ENCODE assay signal across 1 cellular context in the genomic region with DNA sequence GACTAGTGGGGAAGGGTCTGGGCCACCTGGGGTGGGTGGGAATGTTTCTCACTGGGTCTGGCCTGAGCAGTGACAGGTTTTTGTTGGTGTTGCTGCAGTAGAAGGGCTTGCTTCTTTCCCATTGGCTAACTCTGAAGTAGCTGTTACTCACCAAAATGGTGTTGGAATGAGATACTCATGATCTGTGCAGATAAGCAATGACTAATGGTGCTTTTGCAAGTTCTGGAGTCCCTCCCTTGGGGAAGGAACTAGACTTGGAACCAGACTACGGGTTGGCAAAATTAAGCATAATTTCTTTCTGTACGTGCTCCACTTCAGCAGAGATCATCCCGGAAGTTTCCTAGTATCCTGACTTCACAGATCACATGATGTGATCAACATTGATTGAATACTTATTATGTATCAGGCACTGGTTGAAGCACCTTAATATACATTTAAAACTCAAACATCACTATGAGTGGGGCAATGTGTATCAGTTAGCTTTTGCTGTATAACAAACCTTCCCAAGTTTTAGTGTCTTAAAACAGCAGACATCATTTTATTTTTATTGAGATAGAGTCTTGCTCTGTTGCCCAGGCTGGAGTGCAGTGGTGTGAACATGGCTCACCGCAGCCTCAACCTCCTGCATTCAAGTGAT.
A peak's percentile ranks its signal among the peaks of the same experiment; 100 is the strongest.
TF ChIP-seq lines count a peak whose summit lies in the region.

No MANE protein-coding gene starts in this region.

TF ChIP-seq in K562, 482 proteins besides CTCF, POLR2A, EP300 and RAD21 (continued from another document and continues in another):
- TF ChIP-seq, protein P1, sequence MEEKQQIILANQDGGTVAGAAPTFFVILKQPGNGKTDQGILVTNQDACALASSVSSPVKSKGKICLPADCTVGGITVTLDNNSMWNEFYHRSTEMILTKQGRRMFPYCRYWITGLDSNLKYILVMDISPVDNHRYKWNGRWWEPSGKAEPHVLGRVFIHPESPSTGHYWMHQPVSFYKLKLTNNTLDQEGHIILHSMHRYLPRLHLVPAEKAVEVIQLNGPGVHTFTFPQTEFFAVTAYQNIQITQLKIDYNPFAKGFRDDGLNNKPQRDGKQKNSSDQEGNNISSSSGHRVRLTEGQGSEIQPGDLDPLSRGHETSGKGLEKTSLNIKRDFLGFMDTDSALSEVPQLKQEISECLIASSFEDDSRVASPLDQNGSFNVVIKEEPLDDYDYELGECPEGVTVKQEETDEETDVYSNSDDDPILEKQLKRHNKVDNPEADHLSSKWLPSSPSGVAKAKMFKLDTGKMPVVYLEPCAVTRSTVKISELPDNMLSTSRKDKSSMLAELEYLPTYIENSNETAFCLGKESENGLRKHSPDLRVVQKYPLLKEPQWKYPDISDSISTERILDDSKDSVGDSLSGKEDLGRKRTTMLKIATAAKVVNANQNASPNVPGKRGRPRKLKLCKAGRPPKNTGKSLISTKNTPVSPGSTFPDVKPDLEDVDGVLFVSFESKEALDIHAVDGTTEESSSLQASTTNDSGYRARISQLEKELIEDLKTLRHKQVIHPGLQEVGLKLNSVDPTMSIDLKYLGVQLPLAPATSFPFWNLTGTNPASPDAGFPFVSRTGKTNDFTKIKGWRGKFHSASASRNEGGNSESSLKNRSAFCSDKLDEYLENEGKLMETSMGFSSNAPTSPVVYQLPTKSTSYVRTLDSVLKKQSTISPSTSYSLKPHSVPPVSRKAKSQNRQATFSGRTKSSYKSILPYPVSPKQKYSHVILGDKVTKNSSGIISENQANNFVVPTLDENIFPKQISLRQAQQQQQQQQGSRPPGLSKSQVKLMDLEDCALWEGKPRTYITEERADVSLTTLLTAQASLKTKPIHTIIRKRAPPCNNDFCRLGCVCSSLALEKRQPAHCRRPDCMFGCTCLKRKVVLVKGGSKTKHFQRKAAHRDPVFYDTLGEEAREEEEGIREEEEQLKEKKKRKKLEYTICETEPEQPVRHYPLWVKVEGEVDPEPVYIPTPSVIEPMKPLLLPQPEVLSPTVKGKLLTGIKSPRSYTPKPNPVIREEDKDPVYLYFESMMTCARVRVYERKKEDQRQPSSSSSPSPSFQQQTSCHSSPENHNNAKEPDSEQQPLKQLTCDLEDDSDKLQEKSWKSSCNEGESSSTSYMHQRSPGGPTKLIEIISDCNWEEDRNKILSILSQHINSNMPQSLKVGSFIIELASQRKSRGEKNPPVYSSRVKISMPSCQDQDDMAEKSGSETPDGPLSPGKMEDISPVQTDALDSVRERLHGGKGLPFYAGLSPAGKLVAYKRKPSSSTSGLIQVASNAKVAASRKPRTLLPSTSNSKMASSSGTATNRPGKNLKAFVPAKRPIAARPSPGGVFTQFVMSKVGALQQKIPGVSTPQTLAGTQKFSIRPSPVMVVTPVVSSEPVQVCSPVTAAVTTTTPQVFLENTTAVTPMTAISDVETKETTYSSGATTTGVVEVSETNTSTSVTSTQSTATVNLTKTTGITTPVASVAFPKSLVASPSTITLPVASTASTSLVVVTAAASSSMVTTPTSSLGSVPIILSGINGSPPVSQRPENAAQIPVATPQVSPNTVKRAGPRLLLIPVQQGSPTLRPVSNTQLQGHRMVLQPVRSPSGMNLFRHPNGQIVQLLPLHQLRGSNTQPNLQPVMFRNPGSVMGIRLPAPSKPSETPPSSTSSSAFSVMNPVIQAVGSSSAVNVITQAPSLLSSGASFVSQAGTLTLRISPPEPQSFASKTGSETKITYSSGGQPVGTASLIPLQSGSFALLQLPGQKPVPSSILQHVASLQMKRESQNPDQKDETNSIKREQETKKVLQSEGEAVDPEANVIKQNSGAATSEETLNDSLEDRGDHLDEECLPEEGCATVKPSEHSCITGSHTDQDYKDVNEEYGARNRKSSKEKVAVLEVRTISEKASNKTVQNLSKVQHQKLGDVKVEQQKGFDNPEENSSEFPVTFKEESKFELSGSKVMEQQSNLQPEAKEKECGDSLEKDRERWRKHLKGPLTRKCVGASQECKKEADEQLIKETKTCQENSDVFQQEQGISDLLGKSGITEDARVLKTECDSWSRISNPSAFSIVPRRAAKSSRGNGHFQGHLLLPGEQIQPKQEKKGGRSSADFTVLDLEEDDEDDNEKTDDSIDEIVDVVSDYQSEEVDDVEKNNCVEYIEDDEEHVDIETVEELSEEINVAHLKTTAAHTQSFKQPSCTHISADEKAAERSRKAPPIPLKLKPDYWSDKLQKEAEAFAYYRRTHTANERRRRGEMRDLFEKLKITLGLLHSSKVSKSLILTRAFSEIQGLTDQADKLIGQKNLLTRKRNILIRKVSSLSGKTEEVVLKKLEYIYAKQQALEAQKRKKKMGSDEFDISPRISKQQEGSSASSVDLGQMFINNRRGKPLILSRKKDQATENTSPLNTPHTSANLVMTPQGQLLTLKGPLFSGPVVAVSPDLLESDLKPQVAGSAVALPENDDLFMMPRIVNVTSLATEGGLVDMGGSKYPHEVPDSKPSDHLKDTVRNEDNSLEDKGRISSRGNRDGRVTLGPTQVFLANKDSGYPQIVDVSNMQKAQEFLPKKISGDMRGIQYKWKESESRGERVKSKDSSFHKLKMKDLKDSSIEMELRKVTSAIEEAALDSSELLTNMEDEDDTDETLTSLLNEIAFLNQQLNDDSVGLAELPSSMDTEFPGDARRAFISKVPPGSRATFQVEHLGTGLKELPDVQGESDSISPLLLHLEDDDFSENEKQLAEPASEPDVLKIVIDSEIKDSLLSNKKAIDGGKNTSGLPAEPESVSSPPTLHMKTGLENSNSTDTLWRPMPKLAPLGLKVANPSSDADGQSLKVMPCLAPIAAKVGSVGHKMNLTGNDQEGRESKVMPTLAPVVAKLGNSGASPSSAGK (IDR thresholded peaks at IDR 0.05) = no peak
- TF ChIP-seq E2F3 (CRISPR knock-in tag; IDR thresholded peaks at IDR 0.05) = no peak
- no peak for TF ChIP-seq MTA3 (IDR thresholded peaks at IDR 0.05; ENCODE audit: borderline replicate concordance)
- no peak for TF ChIP-seq ZNF584 (CRISPR knock-in tag; IDR thresholded peaks at IDR 0.05; ENCODE audit: low read depth)
- no peak for TF ChIP-seq RBM15 (IDR thresholded peaks at IDR 0.05; ENCODE audit: insufficient read depth, low read length)
- TF ChIP-seq CHD2 (IDR thresholded peaks at IDR 0.05; ENCODE audit: low read depth, low read length) = no peak
- TF ChIP-seq LCOR (CRISPR knock-in tag; IDR thresholded peaks at IDR 0.05) = peak; percentile 85
- no peak for TF ChIP-seq RFX1 (IDR thresholded peaks at IDR 0.05)
- TF ChIP-seq, protein P2, sequence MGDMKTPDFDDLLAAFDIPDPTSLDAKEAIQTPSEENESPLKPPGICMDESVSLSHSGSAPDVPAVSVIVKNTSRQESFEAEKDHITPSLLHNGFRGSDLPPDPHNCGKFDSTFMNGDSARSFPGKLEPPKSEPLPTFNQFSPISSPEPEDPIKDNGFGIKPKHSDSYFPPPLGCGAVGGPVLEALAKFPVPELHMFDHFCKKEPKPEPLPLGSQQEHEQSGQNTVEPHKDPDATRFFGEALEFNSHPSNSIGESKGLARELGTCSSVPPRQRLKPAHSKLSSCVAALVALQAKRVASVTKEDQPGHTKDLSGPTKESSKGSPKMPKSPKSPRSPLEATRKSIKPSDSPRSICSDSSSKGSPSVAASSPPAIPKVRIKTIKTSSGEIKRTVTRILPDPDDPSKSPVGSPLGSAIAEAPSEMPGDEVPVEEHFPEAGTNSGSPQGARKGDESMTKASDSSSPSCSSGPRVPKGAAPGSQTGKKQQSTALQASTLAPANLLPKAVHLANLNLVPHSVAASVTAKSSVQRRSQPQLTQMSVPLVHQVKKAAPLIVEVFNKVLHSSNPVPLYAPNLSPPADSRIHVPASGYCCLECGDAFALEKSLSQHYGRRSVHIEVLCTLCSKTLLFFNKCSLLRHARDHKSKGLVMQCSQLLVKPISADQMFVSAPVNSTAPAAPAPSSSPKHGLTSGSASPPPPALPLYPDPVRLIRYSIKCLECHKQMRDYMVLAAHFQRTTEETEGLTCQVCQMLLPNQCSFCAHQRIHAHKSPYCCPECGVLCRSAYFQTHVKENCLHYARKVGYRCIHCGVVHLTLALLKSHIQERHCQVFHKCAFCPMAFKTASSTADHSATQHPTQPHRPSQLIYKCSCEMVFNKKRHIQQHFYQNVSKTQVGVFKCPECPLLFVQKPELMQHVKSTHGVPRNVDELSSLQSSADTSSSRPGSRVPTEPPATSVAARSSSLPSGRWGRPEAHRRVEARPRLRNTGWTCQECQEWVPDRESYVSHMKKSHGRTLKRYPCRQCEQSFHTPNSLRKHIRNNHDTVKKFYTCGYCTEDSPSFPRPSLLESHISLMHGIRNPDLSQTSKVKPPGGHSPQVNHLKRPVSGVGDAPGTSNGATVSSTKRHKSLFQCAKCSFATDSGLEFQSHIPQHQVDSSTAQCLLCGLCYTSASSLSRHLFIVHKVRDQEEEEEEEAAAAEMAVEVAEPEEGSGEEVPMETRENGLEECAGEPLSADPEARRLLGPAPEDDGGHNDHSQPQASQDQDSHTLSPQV (IDR thresholded peaks at IDR 0.05) = peak; percentile 45; the same call in 1 of the 2 replicates
- TF ChIP-seq, protein P3, sequence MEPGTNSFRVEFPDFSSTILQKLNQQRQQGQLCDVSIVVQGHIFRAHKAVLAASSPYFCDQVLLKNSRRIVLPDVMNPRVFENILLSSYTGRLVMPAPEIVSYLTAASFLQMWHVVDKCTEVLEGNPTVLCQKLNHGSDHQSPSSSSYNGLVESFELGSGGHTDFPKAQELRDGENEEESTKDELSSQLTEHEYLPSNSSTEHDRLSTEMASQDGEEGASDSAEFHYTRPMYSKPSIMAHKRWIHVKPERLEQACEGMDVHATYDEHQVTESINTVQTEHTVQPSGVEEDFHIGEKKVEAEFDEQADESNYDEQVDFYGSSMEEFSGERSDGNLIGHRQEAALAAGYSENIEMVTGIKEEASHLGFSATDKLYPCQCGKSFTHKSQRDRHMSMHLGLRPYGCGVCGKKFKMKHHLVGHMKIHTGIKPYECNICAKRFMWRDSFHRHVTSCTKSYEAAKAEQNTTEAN (CRISPR knock-in tag; IDR thresholded peaks at IDR 0.05) = no peak
- TF ChIP-seq GABPB1 (CRISPR knock-in tag; IDR thresholded peaks at IDR 0.05) = peak; percentile 59
- TF ChIP-seq, protein P4, sequence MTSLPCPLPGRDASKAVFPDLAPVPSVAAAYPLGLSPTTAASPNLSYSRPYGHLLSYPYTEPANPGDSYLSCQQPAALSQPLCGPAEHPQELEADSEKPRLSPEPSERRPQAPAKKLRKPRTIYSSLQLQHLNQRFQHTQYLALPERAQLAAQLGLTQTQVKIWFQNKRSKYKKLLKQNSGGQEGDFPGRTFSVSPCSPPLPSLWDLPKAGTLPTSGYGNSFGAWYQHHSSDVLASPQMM (CRISPR knock-in tag; IDR thresholded peaks at IDR 0.05) = no peak
- TF ChIP-seq, protein P5, sequence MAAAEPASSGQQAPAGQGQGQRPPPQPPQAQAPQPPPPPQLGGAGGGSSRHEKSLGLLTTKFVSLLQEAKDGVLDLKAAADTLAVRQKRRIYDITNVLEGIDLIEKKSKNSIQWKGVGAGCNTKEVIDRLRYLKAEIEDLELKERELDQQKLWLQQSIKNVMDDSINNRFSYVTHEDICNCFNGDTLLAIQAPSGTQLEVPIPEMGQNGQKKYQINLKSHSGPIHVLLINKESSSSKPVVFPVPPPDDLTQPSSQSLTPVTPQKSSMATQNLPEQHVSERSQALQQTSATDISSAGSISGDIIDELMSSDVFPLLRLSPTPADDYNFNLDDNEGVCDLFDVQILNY (CRISPR knock-in tag; IDR thresholded peaks at IDR 0.05) = no peak
- no peak for TF ChIP-seq KDM2B (CRISPR knock-in tag; IDR thresholded peaks at IDR 0.05)
- TF ChIP-seq, protein P6, sequence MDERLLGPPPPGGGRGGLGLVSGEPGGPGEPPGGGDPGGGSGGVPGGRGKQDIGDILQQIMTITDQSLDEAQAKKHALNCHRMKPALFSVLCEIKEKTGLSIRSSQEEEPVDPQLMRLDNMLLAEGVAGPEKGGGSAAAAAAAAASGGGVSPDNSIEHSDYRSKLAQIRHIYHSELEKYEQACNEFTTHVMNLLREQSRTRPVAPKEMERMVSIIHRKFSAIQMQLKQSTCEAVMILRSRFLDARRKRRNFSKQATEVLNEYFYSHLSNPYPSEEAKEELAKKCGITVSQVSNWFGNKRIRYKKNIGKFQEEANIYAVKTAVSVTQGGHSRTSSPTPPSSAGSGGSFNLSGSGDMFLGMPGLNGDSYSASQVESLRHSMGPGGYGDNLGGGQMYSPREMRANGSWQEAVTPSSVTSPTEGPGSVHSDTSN (CRISPR knock-in tag; IDR thresholded peaks at IDR 0.05; ENCODE audit: low read depth) = no peak
- TF ChIP-seq, protein P6 (tag; conservative IDR thresholded peaks at IDR 0.05; ENCODE audit: low read depth) = peak; percentile 91
- TF ChIP-seq MAFF (IDR thresholded peaks at IDR 0.05; ENCODE audit: low read length) = no peak
- TF ChIP-seq HIVEP1 (CRISPR knock-in tag; IDR thresholded peaks at IDR 0.05) = no peak
- TF ChIP-seq ZBED1 (IDR thresholded peaks at IDR 0.05) = no peak
- TF ChIP-seq ZNF695 (CRISPR knock-in tag; IDR thresholded peaks at IDR 0.05) = no peak
- TF ChIP-seq HNRNPL (IDR thresholded peaks at IDR 0.05; ENCODE audit: low read depth, low read length) = no peak
- no peak for TF ChIP-seq KLF13 (tag; IDR thresholded peaks at IDR 0.05; ENCODE audit: borderline replicate concordance, low read depth)
- TF ChIP-seq NR4A1 (CRISPR knock-in tag; IDR thresholded peaks at IDR 0.05) = no peak
- TF ChIP-seq NR4A1 (tag; IDR thresholded peaks at IDR 0.05) = no peak
- TF ChIP-seq NR2C2 (CRISPR knock-in tag; IDR thresholded peaks at IDR 0.05) = no peak
- TF ChIP-seq NR2C2 (tag; IDR thresholded peaks at IDR 0.05) = no peak
- no peak for TF ChIP-seq CCNT2 (IDR thresholded peaks at IDR 0.05; ENCODE audit: borderline replicate concordance, extremely low read depth, insufficient read length, low read depth, low read length)
- no peak for TF ChIP-seq NFXL1 (CRISPR knock-in tag; IDR thresholded peaks at IDR 0.05)
- no peak for TF ChIP-seq ZNF143 (CRISPR knock-in tag; IDR thresholded peaks at IDR 0.05)
- no peak for TF ChIP-seq DNMT1 (IDR thresholded peaks at IDR 0.05)
- TF ChIP-seq ZNF780A (CRISPR knock-in tag; IDR thresholded peaks at IDR 0.05) = no peak
- TF ChIP-seq TEAD2 (tag; IDR thresholded peaks at IDR 0.05) = 0 out of 2 replicates have a peak, but pooled peaks have one; percentile 14
- TF ChIP-seq MCM3 (IDR thresholded peaks at IDR 0.05) = no peak
- TF ChIP-seq MYC (IDR thresholded peaks at IDR 0.05; ENCODE audit: low read depth, low read length) = no peak
- no peak for TF ChIP-seq MYC (CRISPR knock-in tag; IDR thresholded peaks at IDR 0.05; ENCODE audit: borderline replicate concordance, low read depth)
- TF ChIP-seq, protein P7, sequence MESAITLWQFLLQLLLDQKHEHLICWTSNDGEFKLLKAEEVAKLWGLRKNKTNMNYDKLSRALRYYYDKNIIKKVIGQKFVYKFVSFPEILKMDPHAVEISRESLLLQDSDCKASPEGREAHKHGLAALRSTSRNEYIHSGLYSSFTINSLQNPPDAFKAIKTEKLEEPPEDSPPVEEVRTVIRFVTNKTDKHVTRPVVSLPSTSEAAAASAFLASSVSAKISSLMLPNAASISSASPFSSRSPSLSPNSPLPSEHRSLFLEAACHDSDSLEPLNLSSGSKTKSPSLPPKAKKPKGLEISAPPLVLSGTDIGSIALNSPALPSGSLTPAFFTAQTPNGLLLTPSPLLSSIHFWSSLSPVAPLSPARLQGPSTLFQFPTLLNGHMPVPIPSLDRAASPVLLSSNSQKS (CRISPR knock-in tag; IDR thresholded peaks at IDR 0.05) = no peak
- TF ChIP-seq CBX8 (IDR thresholded peaks at IDR 0.05; ENCODE audit: borderline replicate concordance, extremely low read depth, low read depth, low read length, poor library complexity, severe bottlenecking) = no peak
- TF ChIP-seq ZNF778 (CRISPR knock-in tag; IDR thresholded peaks at IDR 0.05) = no peak
- TF ChIP-seq ADNP (tag; IDR thresholded peaks at IDR 0.05) = peak; percentile 95
- TF ChIP-seq PTBP1 (IDR thresholded peaks at IDR 0.05; ENCODE audit: low read depth, low read length) = no peak
